Comparison of ENCODE assay signal across 32 cellular contexts in the genomic region with DNA sequence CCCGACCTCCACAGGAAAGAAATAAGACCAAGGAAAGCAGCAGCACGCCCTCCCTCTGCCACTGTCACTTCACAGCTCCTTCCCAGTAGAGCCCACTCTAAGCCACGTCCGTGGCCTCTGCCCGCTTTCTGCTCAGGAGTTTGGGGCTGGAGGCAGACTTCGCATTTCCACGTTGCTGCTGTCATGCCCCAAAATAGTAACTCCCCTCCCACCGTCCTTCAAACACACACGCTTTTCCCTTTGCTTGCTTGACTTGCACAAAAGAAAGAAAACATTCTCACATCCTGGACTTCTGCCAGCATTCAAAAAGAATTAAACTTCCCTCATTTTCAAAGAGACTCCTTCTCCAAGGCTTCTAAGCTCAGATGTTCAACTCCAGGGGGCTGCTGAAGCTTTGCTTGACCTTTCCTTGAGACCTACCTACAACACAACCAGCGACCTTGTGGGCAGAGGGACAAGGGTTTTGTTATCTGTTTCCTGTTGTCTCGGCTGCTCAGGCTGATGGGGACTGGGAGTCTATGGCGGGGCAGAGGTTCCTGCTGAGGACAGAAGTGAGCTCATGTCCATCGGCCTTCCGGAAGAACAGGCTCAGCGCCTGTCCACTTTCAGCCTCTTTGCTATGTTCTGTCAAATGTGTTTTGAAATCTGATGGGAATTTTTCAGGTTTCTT.
DNase-seq lines count a peak whose midpoint lies in the region; ATAC-seq and TF ChIP-seq lines count a peak whose summit lies in the region.
"Had no signal": no experiment of that assay in that cellular context is flagged by ENCODE, and none has a peak within 500 bp of the region (broad histone marks: within the 10 kb centered on the region; RNA-seq: fewer than 3 reads in every experiment).

No MANE protein-coding gene starts in this region.

- no peaks in the 10 kb centered on the region for H3K9me3 Mint-ChIP-seq in T-helper 2 cell treated with Interferon-gamma antibody and Interleukin-4, amounts not matched to agents 5 μg/mL and 100 μg/mL, for 36 hours
- H3K9me3 Mint-ChIP-seq: CD8-positive, alpha-beta T cell; effector memory CD8-positive, alpha-beta T cell had no signal

- H3K27me3 Mint-ChIP-seq in T-helper 2 cell treated with Interferon-gamma antibody and Interleukin-4, amounts not matched to agents 5 μg/mL and 100 μg/mL, for 36 hours (ENCODE audit: low read depth), result peaks cover 13% of the 10 kb centered on the region

- H3K27ac ChIP-seq in fibroblast of lung (ENCODE audit: insufficient read depth, low read length) (no peak overlapping the region), neuronal stem cell (replicated peaks; ENCODE audit: low read length) (no peak overlapping the region)
- H3K27ac ChIP-seq: adrenal gland, colonic mucosa, upper lobe of left lung had no signal

- H2AFZ ChIP-seq in fibroblast of lung (ENCODE audit: low read length), result peak overlapping the region; percentile 59
- H2AFZ ChIP-seq in neuronal stem cell (ENCODE audit: low read length), result peak overlapping the region; percentile 78

- H3K9ac ChIP-seq in fibroblast of lung (ENCODE audit: insufficient read depth, low read length) (no peak overlapping the region), neuronal stem cell (ENCODE audit: low read depth, low read length, poor library complexity) (no peak overlapping the region)

- no peaks in the 10 kb centered on the region for H3K36me3 Mint-ChIP-seq in T-helper 2 cell treated with Interferon-gamma antibody and Interleukin-4, amounts not matched to agents 5 μg/mL and 100 μg/mL, for 36 hours (ENCODE audit: low read depth)
- H3K36me3 Mint-ChIP-seq: CD8-positive, alpha-beta T cell; naive thymus-derived CD4-positive, alpha-beta T cell had no signal

- no peaks in the 10 kb centered on the region for H3K79me1 ChIP-seq in neuronal stem cell (ENCODE audit: low read depth, low read length)

- H2BK120ac ChIP-seq in neuronal stem cell (ENCODE audit: low read depth, low read length), result no peak overlapping the region

- peaks cover 4% of the 10 kb centered on the region for H3K4me1 Mint-ChIP-seq in T-helper 2 cell treated with Interferon-gamma antibody and Interleukin-4, amounts not matched to agents 5 μg/mL and 100 μg/mL, for 36 hours (ENCODE audit: low read depth)

- TF ChIP-seq CTCF in fibroblast of lung (conservative IDR thresholded peaks at IDR 0.05 in 1 of 2, IDR thresholded peaks at IDR 0.05 in 1 of 2; ENCODE audit: low read depth in 1 of 2, low read length in 2 of 2) (no peak), BE2C (IDR thresholded peaks at IDR 0.05; ENCODE audit: low read depth, low read length) (no peak)

- H2BK15ac ChIP-seq in neuronal stem cell (ENCODE audit: low read length), result no peak overlapping the region

- H4K8ac ChIP-seq in neuronal stem cell (ENCODE audit: low read depth, low read length), result no peak overlapping the region

- no peaks in the 10 kb centered on the region for H3K4me1 ChIP-seq in fibroblast of lung (ENCODE audit: control insufficient read depth, extremely low read depth, insufficient read depth, low read length)
- H3K4me1 ChIP-seq in neuronal stem cell (ENCODE audit: control insufficient read depth in 2 of 2, insufficient read depth in 1 of 2, low read depth in 1 of 2, low read length in 2 of 2), result no peaks in the 10 kb centered on the region
- H3K4me1 ChIP-seq in BE2C, result no peaks in the 10 kb centered on the region
- H3K4me1 ChIP-seq: adrenal gland, HAP-1 had no signal

- H4K20me1 ChIP-seq in fibroblast of lung (ENCODE audit: control insufficient read depth, extremely low read depth, insufficient read depth, low read length), result no peaks in the 10 kb centered on the region

- no peaks in the 10 kb centered on the region for H3K36me3 ChIP-seq in fibroblast of lung (ENCODE audit: control insufficient read depth, insufficient read depth, low read length)
- no peaks in the 10 kb centered on the region for H3K36me3 ChIP-seq in neuronal stem cell (replicated peaks in 1 of 2; ENCODE audit: control insufficient read depth in 2 of 2, insufficient read depth in 2 of 2, low read length in 2 of 2)
- no peaks in the 10 kb centered on the region for H3K36me3 ChIP-seq in BE2C
- H3K36me3 ChIP-seq: adrenal gland, colonic mucosa, HAP-1, upper lobe of left lung had no signal

- H3K27me3 ChIP-seq in fibroblast of lung (ENCODE audit: control insufficient read depth, insufficient read depth, low read length) (peaks cover 6% of the 10 kb centered on the region), neuronal stem cell (ENCODE audit: control insufficient read depth in 3 of 3, insufficient read depth in 3 of 3, low read depth in 1 of 3, low read length in 3 of 3) (no peaks in the 10 kb centered on the region), BE2C (peaks cover 8% of the 10 kb centered on the region; the same call in 1 of the 2 replicates)
- H3K27me3 ChIP-seq: colonic mucosa, upper lobe of left lung had no signal

- H2BK5ac ChIP-seq in neuronal stem cell (ENCODE audit: low read length), result no peak overlapping the region

- peak; percentile 23 for ATAC-seq in left ventricle myocardium superior
- no peak for ATAC-seq in left cardiac atrium
- ATAC-seq in GM21825 (IDR thresholded peaks at IDR 0.05; ENCODE audit: unreplicated experiment), result no peak
- ATAC-seq: activated CD4-positive, CD25-positive, alpha-beta regulatory T cell treated with anti-CD3 and anti-CD28 coated beads, Interleukin-2, amount 50 U/mL, for 24 hours; CD8-positive, alpha-beta T cell; effector memory CD8-positive, alpha-beta T cell; GM12878; naive thymus-derived CD4-positive, alpha-beta T cell; PC-3 had no signal

- intact Hi-C loops in left ventricle myocardium superior (cut with micrococcal nuclease), result no loop called here
- intact Hi-C loops in left cardiac atrium (cut with DNase I), result no loop called here

- H3K79me2 ChIP-seq in fibroblast of lung (ENCODE audit: control insufficient read depth, insufficient read depth, low read length), result no peaks in the 10 kb centered on the region

- H2AK5ac ChIP-seq in neuronal stem cell (ENCODE audit: low read depth, low read length), result no peak overlapping the region

- H3K4me2 ChIP-seq in fibroblast of lung (ENCODE audit: extremely low read depth, insufficient read depth, low read length) (peak overlapping the region; percentile 8), neuronal stem cell (ENCODE audit: insufficient read depth, low read length, poor library complexity, severe bottlenecking) (no peak overlapping the region)

- H3K4me3 ChIP-seq in fibroblast of lung (replicated peaks in 1 of 4; ENCODE audit: control extremely low read depth in 1 of 4, insufficient read depth in 1 of 4, low read depth in 3 of 4, low read length in 4 of 4), result no peak overlapping the region
- H3K4me3 ChIP-seq in neuronal stem cell (ENCODE audit: low read length in 2 of 2), result no peak overlapping the region
- no peak overlapping the region for H3K4me3 ChIP-seq in BE2C (ENCODE audit: low read depth, low read length)
- H3K4me3 ChIP-seq: adrenal gland, colonic mucosa, GM12878, HAP-1, upper lobe of left lung had no signal

- no peak overlapping the region for H3K4ac ChIP-seq in neuronal stem cell (ENCODE audit: low read length)

- no peak overlapping the region for H4K91ac ChIP-seq in neuronal stem cell (ENCODE audit: low read depth, low read length, poor library complexity)

- no peak overlapping the region for H2BK12ac ChIP-seq in neuronal stem cell (ENCODE audit: low read length)

- no peak overlapping the region for H3K14ac ChIP-seq in neuronal stem cell (ENCODE audit: low read length)

- H3K18ac ChIP-seq in neuronal stem cell (ENCODE audit: low read length), result no peak overlapping the region

- no peak overlapping the region for H3K4me3 Mint-ChIP-seq in T-helper 2 cell treated with Interferon-gamma antibody and Interleukin-4, amounts not matched to agents 5 μg/mL and 100 μg/mL, for 36 hours
- H3K4me3 Mint-ChIP-seq: CD8-positive, alpha-beta T cell; effector memory CD8-positive, alpha-beta T cell had no signal

- H3K27ac Mint-ChIP-seq in T-helper 2 cell treated with Interferon-gamma antibody and Interleukin-4, amounts not matched to agents 5 μg/mL and 100 μg/mL, for 36 hours, result no peak overlapping the region
- H3K27ac Mint-ChIP-seq: CD8-positive, alpha-beta T cell; effector memory CD8-positive, alpha-beta T cell; naive thymus-derived CD4-positive, alpha-beta T cell had no signal

- H3K9me3 ChIP-seq in fibroblast of lung (ENCODE audit: control insufficient read depth, insufficient read depth, low read depth, low read length) (no peaks in the 10 kb centered on the region), neuronal stem cell (replicated peaks in 1 of 2; ENCODE audit: control insufficient read depth in 2 of 2, insufficient read depth in 1 of 2, low read depth in 1 of 2, low read length in 2 of 2) (no peaks in the 10 kb centered on the region), BE2C (no peaks in the 10 kb centered on the region)
- H3K9me3 ChIP-seq: adrenal gland, colonic mucosa, HAP-1, upper lobe of left lung had no signal

- H3K23ac ChIP-seq in neuronal stem cell (ENCODE audit: low read depth, low read length, poor library complexity), result no peak overlapping the region

- no CpG with 5 or more reads among the region's 15 CpGs for WGBS in neuronal stem cell (ENCODE audit: extremely low coverage in 2 of 2, insufficient read length in 2 of 2, insufficient replicate concordance in 1 of 2), 2 donors

- no peak for DNase-seq in left ventricle myocardium superior
- DNase-seq in left cardiac atrium, result no peak
- DNase-seq in fibroblast of lung (ENCODE audit: low read depth in 2 of 2), result no peak
- no peak for DNase-seq in neuronal stem cell (ENCODE audit: low spot score)
- DNase-seq in T-helper 2 cell treated with Interferon-gamma antibody and Interleukin-4, amounts not matched to agents 5 μg/mL and 100 μg/mL, for 36 hours (ENCODE audit: low spot score), result no peak
- no peak for DNase-seq in NCI-H128 (lab: John Stamatoyannopoulos, UW; ENCODE audit: unreplicated experiment)
- DNase-seq in BE2C, result no peak
- DNase-seq: activated CD4-positive, alpha-beta T cell treated with anti-CD3 and anti-CD28 coated beads, Interleukin-2, amount 50 U/mL, for 48 hours; activated naive CD4-positive, alpha-beta T cell treated with Interleukin-2 at 50 U/mL for 16 hours; adrenal gland; CD8-positive, alpha-beta T cell; colonic mucosa; DMS 273 treated with DMSO at 0.1 percent for 48 hours; effector memory CD8-positive, alpha-beta T cell; erythroblast; foreskin fibroblast; Kasumi-1; naive thymus-derived CD4-positive, alpha-beta T cell; NCI-H1417 treated with DMSO at 0.1 percent for 48 hours; NCI-H2081; NCI-H345; NCI-H69; occipital lobe; PC-3; SHP77; stimulated activated naive CD4-positive, alpha-beta T cell; T-helper 2 cell; upper lobe of left lung had no signal
